9 cellular contexts compared by ENCODE assay signal in the genomic region with DNA sequence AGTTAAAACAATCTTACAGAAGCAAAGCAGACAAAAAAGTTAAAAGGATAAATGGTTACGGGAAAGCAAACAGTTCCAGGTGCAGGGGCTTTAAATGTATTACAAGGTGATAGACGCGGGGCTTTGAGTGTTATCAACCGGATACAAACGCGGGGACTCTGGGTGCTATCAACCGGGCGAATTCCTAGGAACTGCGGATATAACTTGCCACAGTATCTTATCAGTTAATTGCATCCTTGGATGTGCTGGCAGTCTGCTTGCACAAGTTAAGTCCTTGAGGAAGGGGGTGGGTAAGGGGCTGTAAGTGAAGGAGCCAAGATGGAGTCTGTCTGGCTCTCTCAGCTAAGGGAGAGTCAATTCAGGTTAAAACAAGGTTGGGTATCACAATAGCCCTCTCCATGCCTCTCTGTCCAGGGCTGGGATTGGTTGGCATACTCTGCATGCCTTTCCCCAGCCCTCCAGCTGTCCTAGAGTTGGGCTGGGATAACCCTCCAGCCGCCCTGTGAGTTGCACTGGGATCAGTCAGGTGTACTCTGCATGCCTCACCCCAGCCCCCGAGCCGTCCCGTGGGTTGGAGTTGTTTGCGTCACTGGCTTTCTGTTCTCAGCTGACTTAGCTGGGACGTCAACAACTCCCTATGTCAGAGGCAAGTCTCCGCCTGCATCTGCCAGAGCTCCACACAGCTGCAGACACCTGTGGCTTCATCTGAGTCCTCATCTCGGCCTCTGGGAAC. TPM values are rescaled to one million over a fixed set of nuclear protein-coding genes. Genes with fewer than 3 reads are reported as not detected.
DNase-seq lines count a peak whose midpoint lies in the region; FAIRE-seq and TF ChIP-seq lines count a peak whose summit lies in the region.
"Had no signal": no experiment of that assay in that cellular context is flagged by ENCODE, and none has a peak within 500 bp of the region (broad histone marks: within the 10 kb centered on the region; RNA-seq: fewer than 3 reads in every experiment).

No MANE protein-coding gene starts in this region.

- H3K4me2 ChIP-seq in OCI-LY7 (ENCODE audit: low read length), result peak overlapping the region; percentile 33

- in situ Hi-C loops in G401 (cut with HindIII; ENCODE audit: low sequenced_read_pairs), result loop anchor here (25.0 kb wide), 1 partner anchor 165 kb away; no protein-coding TSS in a partner anchor

- H2AFZ ChIP-seq in OCI-LY7 (ENCODE audit: low read length), result peak overlapping the region; percentile 11; the same call in 1 of the 2 replicates

- no peaks in the 10 kb centered on the region for H3K36me3 Mint-ChIP-seq in activated naive CD8-positive, alpha-beta T cell treated with anti-CD3 and anti-CD28 coated beads for 36 hours

- peak; percentile 31 for DNase-seq in G401 (ENCODE audit: low spot score)
- DNase-seq in OCI-LY7 (ENCODE audit: low spot score), result peak; percentile 64
- DNase-seq in activated naive CD8-positive, alpha-beta T cell treated with anti-CD3 and anti-CD28 coated beads for 36 hours, result peak; percentile 52
- peak; percentile 92 for DNase-seq in kidney
- peak; percentile 47 to 51 for DNase-seq in stimulated activated CD4-positive, alpha-beta T cell treated with anti-CD3 and anti-CD28 coated beads, Interleukin-4, amount 100 ng/mL, for 48 hours (ENCODE audit: low read depth in 2 of 2)
- no peak for DNase-seq in MG63
- no peak for DNase-seq in COLO829 (ENCODE audit: low spot score)
- DNase-seq in UCSD-AML1 (lab: John Stamatoyannopoulos, UW; ENCODE audit: unreplicated experiment), result no peak

- no peaks in the 10 kb centered on the region for H3K27me3 Mint-ChIP-seq in activated naive CD8-positive, alpha-beta T cell treated with anti-CD3 and anti-CD28 coated beads for 36 hours

- intact Hi-C loops in OCI-LY7 (cut with micrococcal nuclease; ENCODE audit: unreplicated experiment), result no loop called here
- intact Hi-C loops in kidney (cut with DNase I), result no loop called here

- H3K4me3 ChIP-seq in OCI-LY7 (ENCODE audit: low read depth, low read length, poor library complexity, severe bottlenecking) (no peak overlapping the region), kidney (ENCODE audit: low read length in 2 of 2) (peak overlapping the region; percentile 38 to 47), MG63 (no peak overlapping the region)

- no TSS peak for BruUV-seq in OCI-LY7 (replicated peaks; lab: Mats Ljungman, UMichigan)

- H3K4me1 ChIP-seq in OCI-LY7 (ENCODE audit: insufficient read depth, low read length, poor library complexity, severe bottlenecking) (peaks cover 40% of the 10 kb centered on the region), kidney (ENCODE audit: control insufficient read depth in 1 of 2, insufficient read depth in 1 of 2, low read depth in 1 of 2, low read length in 2 of 2) (peaks cover 0 to 6% of the 10 kb centered on the region in 2 donors)

- no peaks in the 10 kb centered on the region for H3K9me2 ChIP-seq in OCI-LY7 (ENCODE audit: insufficient read depth, low read length)

- peak overlapping the region in 1 of 2 donors; percentile 51 for H3K9ac ChIP-seq in kidney (ENCODE audit: low read length in 2 of 2)

- FAIRE-seq in kidney (lab: Jason Lieb, UNC), result no peak
- FAIRE-seq: endometrium had no signal

- CTCF ChIA-PET in OCI-LY7 (lab: Charles Lee; ENCODE audit: unreplicated experiment), result interaction anchor here (0.7 kb wide), 1 partner anchor 200 kb away, joined by 3 read pairs; no protein-coding TSS in a partner anchor

- H3K4me1 Mint-ChIP-seq in activated naive CD8-positive, alpha-beta T cell treated with anti-CD3 and anti-CD28 coated beads for 36 hours, result peaks cover 23% of the 10 kb centered on the region

- H4K20me1 ChIP-seq in OCI-LY7 (ENCODE audit: insufficient read depth, low read length), result no peaks in the 10 kb centered on the region

- no peak overlapping the region for H3K27ac Mint-ChIP-seq in activated naive CD8-positive, alpha-beta T cell treated with anti-CD3 and anti-CD28 coated beads for 36 hours

- peak overlapping the region; percentile 37 for H3K4me3 Mint-ChIP-seq in activated naive CD8-positive, alpha-beta T cell treated with anti-CD3 and anti-CD28 coated beads for 36 hours

- no peaks in the 10 kb centered on the region for H3K79me2 ChIP-seq in OCI-LY7 (ENCODE audit: insufficient read depth, low read depth, low read length)

- no peak for TF ChIP-seq CTCF in OCI-LY7 (conservative IDR thresholded peaks at IDR 0.05; ENCODE audit: low read length)
- TF ChIP-seq CTCF in kidney (IDR thresholded peaks at IDR 0.05; ENCODE audit: borderline replicate concordance, extremely low read depth, insufficient read depth), result no peak

- no peaks in the 10 kb centered on the region for H3K36me3 ChIP-seq in OCI-LY7 (ENCODE audit: insufficient read depth, low read length)
- H3K36me3 ChIP-seq in kidney (ENCODE audit: control insufficient read depth in 1 of 2, insufficient read depth in 2 of 2, low read length in 2 of 2), result no peaks in the 10 kb centered on the region
- no peaks in the 10 kb centered on the region for H3K36me3 ChIP-seq in MG63

- H3K9me3 ChIP-seq in OCI-LY7 (ENCODE audit: low read length), result no peaks in the 10 kb centered on the region
- no peaks in the 10 kb centered on the region for H3K9me3 ChIP-seq in kidney (ENCODE audit: control insufficient read depth in 1 of 2, low read length in 2 of 2)
- no peaks in the 10 kb centered on the region for H3K9me3 ChIP-seq in MG63

- no peak overlapping the region for H3K27ac ChIP-seq in OCI-LY7 (ENCODE audit: low read depth, low read length, poor library complexity, severe bottlenecking)
- peak overlapping the region; percentile 52 to 66 for H3K27ac ChIP-seq in kidney (ENCODE audit: low read depth in 2 of 2, low read length in 2 of 2)

- POLR2A ChIA-PET in OCI-LY7 (lab: Charles Lee), result interaction anchor here (0.7 kb wide), 1 partner anchor 11 kb away, joined by 3 read pairs; no protein-coding TSS in a partner anchor

- no peaks in the 10 kb centered on the region for H3K9me3 Mint-ChIP-seq in activated naive CD8-positive, alpha-beta T cell treated with anti-CD3 and anti-CD28 coated beads for 36 hours

- H3K27me3 ChIP-seq in MG63, result no peaks in the 10 kb centered on the region

RNA-seq across cellular contexts. Expression of a gene that starts 40.9 kb away (rescaled TPM):
- not detected in 2 replicates for total RNA-seq in G401 (2014; rRNA removed; shearing (Covaris generic))
- total RNA-seq in OCI-LY7 (2014; rRNA removed; shearing (Covaris generic)), result 0.32 TPM in 1 of 2 replicates, not detected in the other
- total RNA-seq in OCI-LY7 (2022) (not detected in 2 replicates), kidney (not detected)
- total RNA-seq in activated naive CD8-positive, alpha-beta T cell treated with anti-CD3 and anti-CD28 coated beads for 36 hours, result not detected
- not detected for polyA plus RNA-seq in kidney (ENCODE audit: insufficient read depth, low read depth, low replicate concordance)
- not detected in 2 replicates for total RNA-seq in MG63 (2014; rRNA removed; shearing (Covaris generic); ENCODE audit: low replicate concordance)

RNA-seq across cellular contexts. Expression of a gene that starts 58.3 kb away (rescaled TPM):
- 170 and 172 TPM in 2 replicates for total RNA-seq in G401 (2014; rRNA removed; shearing (Covaris generic))
- 229 and 266 TPM in 2 replicates for total RNA-seq in OCI-LY7 (2014; rRNA removed; shearing (Covaris generic))
- total RNA-seq in OCI-LY7 (2022) (184 and 190 TPM in 2 replicates), kidney (1.7 TPM)
- 100 to 1,000 TPM in 1 of 2 experiments, 10 to 100 TPM in 1; 92.4 to 102 TPM for total RNA-seq in activated naive CD8-positive, alpha-beta T cell treated with anti-CD3 and anti-CD28 coated beads for 36 hours
- 0.26 TPM for polyA plus RNA-seq in kidney (ENCODE audit: insufficient read depth, low read depth, low replicate concordance)
- 188 and 218 TPM in 2 replicates for total RNA-seq in MG63 (2014; rRNA removed; shearing (Covaris generic); ENCODE audit: low replicate concordance)

Comparison
In these comparisons a context has a peak if more than half of its experiments do, and no peak if none do; other contexts are left out.
1. DNase-seq: peak in G401 (single experiment), OCI-LY7 (single experiment), activated naive CD8-positive, alpha-beta T cell treated with anti-CD3 and anti-CD28 coated beads for 36 hours (single experiment), kidney (single experiment) and stimulated activated CD4-positive, alpha-beta T cell treated with anti-CD3 and anti-CD28 coated beads, Interleukin-4, amount 100 ng/mL, for 48 hours (2 of 2); none in MG63 (single experiment), COLO829 (single experiment) and UCSD-AML1 (single experiment).
2. H3K4me3 ChIP-seq: peak in kidney (2 of 2); none in OCI-LY7 (single experiment) and MG63 (single experiment).
3. RNA of a gene that starts 58.3 kb away (total RNA-seq): 184 to 266 TPM in OCI-LY7, 188 to 218 TPM in MG63, 170 to 172 TPM in G401 and 92.4 to 102 TPM in activated naive CD8-positive, alpha-beta T cell treated with anti-CD3 and anti-CD28 coated beads for 36 hours; 1.7 TPM in kidney (single experiment); every median in the first group is over 10 times any median in the second.